ENCODE assay signal across 28 cellular contexts in genomic region chr6:81909162-81909561, GRCh38.
"Had no signal": no experiment of that assay in that cellular context is flagged by ENCODE, and none has a peak within 500 bp of the region (broad histone marks: within the 10 kb centered on the region; RNA-seq: fewer than 3 reads in every experiment).

No MANE protein-coding gene starts in this region.

- H3K27ac Mint-ChIP-seq: activated CD4-positive, alpha-beta T cell treated with anti-CD3 and anti-CD28 coated beads, Interleukin-2, amount 10 ng/mL, durations not matched to agents 24 days and 14 days; activated CD8-positive, alpha-beta T cell treated with anti-CD3 and anti-CD28 coated beads for 36 hours; activated naive CD4-positive, alpha-beta T cell treated with anti-CD3 and anti-CD28 coated beads for 36 hours; activated naive CD4-positive, alpha-beta T cell treated with anti-CD3 and anti-CD28 coated beads, Interleukin-2, amount 50 U/mL, for 72 hours; activated T-cell treated with anti-CD3 and anti-CD28 coated beads, Interleukin-2, amount 50 U/mL, for 72 hours; activated T-helper 2 cell treated with anti-CD3 and anti-CD28 coated beads, Interferon-gamma antibody, Interleukin-2, Interleukin-4, amounts not matched to agents 10 μg/mL and 5 μg/mL and 100 μg/mL, durations not matched to agents 14 hours and 24 hours and 36 hours had no signal

- H3K4me2 ChIP-seq: PC-9 had no signal

- H3K9me3 ChIP-seq: body of pancreas, breast epithelium, MG63, SJCRH30 had no signal

- H3K36me3 ChIP-seq: adrenal gland, breast epithelium, MG63, SJCRH30, WERI-Rb-1 had no signal

- H2AFZ ChIP-seq: PC-9 had no signal

- H3K27me3 ChIP-seq: adrenal gland, body of pancreas, breast epithelium, MG63, SJCRH30 had no signal

- H3K4me3 Mint-ChIP-seq: activated CD4-positive, alpha-beta T cell treated with anti-CD3 and anti-CD28 coated beads, Interleukin-2, amount 10 ng/mL, durations not matched to agents 24 days and 14 days; activated CD8-positive, alpha-beta T cell treated with anti-CD3 and anti-CD28 coated beads for 36 hours; activated naive CD4-positive, alpha-beta T cell treated with anti-CD3 and anti-CD28 coated beads for 36 hours; activated T-cell treated with anti-CD3 and anti-CD28 coated beads, Interleukin-2, amount 50 U/mL, for 72 hours had no signal

- H3K27ac ChIP-seq: adrenal gland, body of pancreas, breast epithelium, PC-9, SJCRH30, WERI-Rb-1 had no signal

- H3K4me1 Mint-ChIP-seq: activated CD4-positive, alpha-beta T cell treated with anti-CD3 and anti-CD28 coated beads, Interleukin-2, amount 10 ng/mL, durations not matched to agents 24 days and 14 days had no signal

- H3K4me3 ChIP-seq: adrenal gland, body of pancreas, breast epithelium, K562, MG63, PC-9, SJCRH30 had no signal

- H3K27me3 Mint-ChIP-seq: activated CD4-positive, alpha-beta T cell treated with anti-CD3 and anti-CD28 coated beads, Interleukin-2, amount 10 ng/mL, durations not matched to agents 24 days and 14 days; activated CD8-positive, alpha-beta T cell treated with anti-CD3 and anti-CD28 coated beads for 36 hours had no signal

- ATAC-seq: activated CD8-positive, alpha-beta T cell treated with anti-CD3 and anti-CD28 coated beads for 36 hours; activated naive CD4-positive, alpha-beta T cell treated with anti-CD3 and anti-CD28 coated beads, Interleukin-2, amount 50 U/mL, for 72 hours; activated T-cell treated with anti-CD3 and anti-CD28 coated beads, Interleukin-2, amount 50 U/mL, for 72 hours; body of pancreas; K562 had no signal

- H3K9me3 Mint-ChIP-seq: activated CD4-positive, alpha-beta T cell treated with anti-CD3 and anti-CD28 coated beads, Interleukin-2, amount 10 ng/mL, durations not matched to agents 24 days and 14 days; activated CD8-positive, alpha-beta T cell treated with anti-CD3 and anti-CD28 coated beads for 36 hours; activated T-cell treated with anti-CD3 and anti-CD28 coated beads, Interleukin-2, amount 50 U/mL, for 72 hours; activated T-helper 2 cell treated with anti-CD3 and anti-CD28 coated beads, Interferon-gamma antibody, Interleukin-2, Interleukin-4, amounts not matched to agents 10 μg/mL and 5 μg/mL and 100 μg/mL, durations not matched to agents 14 hours and 24 hours and 36 hours had no signal

- H3K4me1 ChIP-seq: adrenal gland, body of pancreas, breast epithelium, SJCRH30 had no signal

- FAIRE-seq: K562 had no signal

- DNase-seq: activated CD4-positive, alpha-beta T cell treated with anti-CD3 and anti-CD28 coated beads, Interleukin-2, amount 10 ng/mL, durations not matched to agents 24 days and 14 days; activated CD4-positive, alpha-beta T cell treated with anti-CD3 and anti-CD28 coated beads, Interleukin-2, amount 50 U/mL, for 4 hours; activated CD4-positive, CD25-positive, alpha-beta regulatory T cell; activated CD8-positive, alpha-beta T cell treated with anti-CD3 and anti-CD28 coated beads for 36 hours; activated gamma-delta T cell treated with Interleukin-2 at 50 U/mL for 16 hours; activated naive CD4-positive, alpha-beta T cell treated with anti-CD3 and anti-CD28 coated beads for 36 hours; activated T-cell treated with anti-CD3 and anti-CD28 coated beads, Interleukin-2, amount 50 U/mL, for 1 hour; activated T-cell treated with anti-CD3 and anti-CD28 coated beads, Interleukin-2, amount 50 U/mL, for 72 hours; adrenal gland; body of pancreas; MG63; NCI-H1048; NCI-H1436 treated with DMSO at 0.1 percent for 48 hours; NCI-H1694 treated with DMSO at 0.1 percent for 48 hours; NCI-H2029; NCI-H510A; NCI-H526; NCI-H748 treated with DMSO at 0.1 percent for 48 hours; NK-92 treated with Interleukin-12 subunit alpha and Interleukin-12 subunit beta, amount 100 ng/mL, for 24 hours; PC-9; SHP77; SJCRH30; T1000; WERI-Rb-1 had no signal
